ENCODE assay signal across 14 cellular contexts in the genomic region with DNA sequence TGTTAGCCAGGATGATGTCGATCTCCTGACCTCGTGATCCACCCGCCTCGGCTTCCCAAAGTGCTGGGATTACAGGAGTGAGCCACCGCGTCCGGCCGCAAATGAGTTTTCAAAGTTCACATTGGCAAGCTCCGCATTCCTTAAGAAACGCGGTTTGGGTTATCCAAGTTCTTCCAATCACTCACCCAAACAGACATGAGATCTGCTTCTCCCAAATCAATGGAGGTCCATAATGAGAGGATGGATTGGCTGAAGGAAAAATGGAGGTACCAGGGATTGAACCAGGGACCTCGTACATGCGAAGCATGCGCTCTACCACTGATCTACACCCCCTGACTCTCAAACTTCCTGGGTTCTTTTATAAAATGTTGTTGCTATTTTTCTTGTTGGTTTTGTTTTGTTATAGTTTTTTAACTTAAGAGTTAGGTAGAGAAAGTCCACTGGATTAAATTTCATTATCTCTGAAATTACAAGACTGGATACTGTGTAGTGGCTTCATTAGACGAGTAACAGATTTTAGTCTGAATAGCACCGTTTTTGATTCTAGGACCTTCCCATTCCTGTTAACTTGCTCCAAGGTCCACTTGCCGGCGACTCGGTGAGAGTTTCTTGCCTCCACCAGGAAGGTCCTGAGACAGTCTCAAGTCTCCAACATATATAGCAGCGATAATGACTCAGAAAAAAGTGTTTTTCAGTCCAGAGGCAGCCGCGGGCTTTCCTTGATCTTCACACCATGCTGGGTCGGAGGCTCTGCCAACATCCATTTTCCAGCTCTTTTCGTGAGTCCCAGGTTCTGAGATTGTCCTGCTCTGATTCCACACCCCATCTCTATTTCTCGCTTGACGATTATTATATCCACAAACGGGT.
DNase-seq lines count a peak whose midpoint lies in the region; ATAC-seq and TF ChIP-seq lines count a peak whose summit lies in the region.
"Had no signal": no experiment of that assay in that cellular context is flagged by ENCODE, and none has a peak within 500 bp of the region (broad histone marks: within the 10 kb centered on the region; RNA-seq: fewer than 3 reads in every experiment).

No MANE protein-coding gene starts in this region.

- DNase-seq in AG10803 (ENCODE audit: low read depth) (peak; percentile 45), HCT116 (ENCODE audit: low read depth, low spot score) (no peak), foreskin keratinocyte (peak in 1 of 2 donors; percentile 51), RPMI8226 (no peak)
- no peak for DNase-seq in activated naive CD8-positive, alpha-beta T cell treated with anti-CD3 and anti-CD28 coated beads, Interleukin-2, amount 10 ng/mL, durations not matched to agents 7 days and 5 days
- no peak for DNase-seq in activated CD4-positive, alpha-beta T cell treated with anti-CD3 and anti-CD28 coated beads for 1 hour
- DNase-seq: activated CD8-positive, alpha-beta memory T cell treated with anti-CD3 and anti-CD28 coated beads for 24 hours; DND-41; naive thymus-derived CD4-positive, alpha-beta T cell; NCI-H1105; Peyer's patch had no signal

- no peaks in the 10 kb centered on the region for H3K4me1 ChIP-seq in HCT116 (ENCODE audit: control insufficient read depth in 1 of 2, insufficient read depth in 2 of 2, low read length in 2 of 2)
- peaks cover 11% of the 10 kb centered on the region for H3K4me1 ChIP-seq in foreskin keratinocyte
- H3K4me1 ChIP-seq: Peyer's patch had no signal

- peak; percentile 73 for ATAC-seq in HCT116
- no peak for ATAC-seq in activated naive CD8-positive, alpha-beta T cell treated with anti-CD3 and anti-CD28 coated beads, Interleukin-2, amount 10 ng/mL, durations not matched to agents 7 days and 5 days (ENCODE audit: low read depth)
- ATAC-seq in foreskin keratinocyte, result peak; percentile 74
- no peak for ATAC-seq in HG02588 (IDR thresholded peaks at IDR 0.05; ENCODE audit: unreplicated experiment)
- no peak for ATAC-seq in HG02884 (IDR thresholded peaks at IDR 0.05; ENCODE audit: unreplicated experiment)
- ATAC-seq: left lobe of liver; naive thymus-derived CD4-positive, alpha-beta T cell had no signal

- TF ChIP-seq CTCF in AG10803 (conservative IDR thresholded peaks at IDR 0.05; ENCODE audit: low read length) (no peak), HCT116 (IDR thresholded peaks at IDR 0.05 in 2 of 3, conservative IDR thresholded peaks at IDR 0.05 in 1 of 3; ENCODE audit: borderline replicate concordance in 1 of 3, insufficient read depth in 1 of 3, low read depth in 2 of 3, low read length in 2 of 3) (no peak), foreskin keratinocyte (conservative IDR thresholded peaks at IDR 0.05) (no peak)

- peaks cover 3% of the 10 kb centered on the region for H3K36me3 Mint-ChIP-seq in activated naive CD8-positive, alpha-beta T cell treated with anti-CD3 and anti-CD28 coated beads, Interleukin-2, amount 10 ng/mL, durations not matched to agents 7 days and 5 days

- BruUV-seq in HCT116 (replicated peaks; lab: Mats Ljungman, UMichigan), result no TSS peak

- H3K4me3 ChIP-seq in AG10803 (ENCODE audit: low read length), result peak overlapping the region; percentile 34; the same call in 1 of the 2 replicates
- H3K4me3 ChIP-seq in HCT116 (replicated peaks in 1 of 2; ENCODE audit: low read depth in 1 of 2, low read length in 2 of 2), result no peak overlapping the region
- H3K4me3 ChIP-seq: Peyer's patch had no signal

- H4K20me1 ChIP-seq in HCT116 (ENCODE audit: insufficient read depth), result no peaks in the 10 kb centered on the region

- no peak overlapping the region for H2AFZ ChIP-seq in HCT116 (ENCODE audit: low read depth, low read length, poor library complexity, severe bottlenecking)

- POLR2A ChIA-PET in HCT116 (lab: Charles Lee), result no interaction called here
- POLR2A ChIA-PET in activated naive CD8-positive, alpha-beta T cell treated with anti-CD3 and anti-CD28 coated beads, Interleukin-2, amount 10 ng/mL, durations not matched to agents 7 days and 5 days (lab: Charles Lee), result no interaction called here

- CTCF ChIA-PET in HCT116 (lab: Charles Lee), result no interaction called here

- no peak overlapping the region for H3K4me2 ChIP-seq in HCT116 (ENCODE audit: low read length)

- TF ChIP-seq POLR2A in HCT116 (IDR thresholded peaks at IDR 0.05; ENCODE audit: borderline replicate concordance, extremely low read depth, insufficient read depth, insufficient read length), result no peak

- peaks cover 80% of the 10 kb centered on the region for H3K27me3 Mint-ChIP-seq in activated naive CD8-positive, alpha-beta T cell treated with anti-CD3 and anti-CD28 coated beads, Interleukin-2, amount 10 ng/mL, durations not matched to agents 7 days and 5 days

- RAD21 ChIA-PET in HCT116 (lab: Charles Lee; ENCODE audit: low non-redundant PET in 1 of 2, low total read pairs in 2 of 2, uncharacterized antibody in 2 of 2, unreplicated experiment in 2 of 2), result no interaction called here

- H3K27ac Mint-ChIP-seq in activated naive CD8-positive, alpha-beta T cell treated with anti-CD3 and anti-CD28 coated beads, Interleukin-2, amount 10 ng/mL, durations not matched to agents 7 days and 5 days, result no peak overlapping the region

- peaks cover 1% of the 10 kb centered on the region for H3K9me3 Mint-ChIP-seq in activated naive CD8-positive, alpha-beta T cell treated with anti-CD3 and anti-CD28 coated beads, Interleukin-2, amount 10 ng/mL, durations not matched to agents 7 days and 5 days

- no peaks in the 10 kb centered on the region for H3K79me2 ChIP-seq in HCT116 (ENCODE audit: insufficient read depth, low read length)

- H3K27ac ChIP-seq in HCT116 (ENCODE audit: low read depth, low read length), result no peak overlapping the region
- H3K27ac ChIP-seq in foreskin keratinocyte, result no peak overlapping the region
- H3K27ac ChIP-seq: Peyer's patch had no signal

- peaks cover 4% of the 10 kb centered on the region for H3K4me1 Mint-ChIP-seq in activated naive CD8-positive, alpha-beta T cell treated with anti-CD3 and anti-CD28 coated beads, Interleukin-2, amount 10 ng/mL, durations not matched to agents 7 days and 5 days

- H3K9ac ChIP-seq in HCT116 (ENCODE audit: low read length), result no peak overlapping the region

- TF ChIP-seq RAD21 in HCT116 (IDR thresholded peaks at IDR 0.05; ENCODE audit: low read depth), result no peak

- intact Hi-C loops in HCT116 (cut with micrococcal nuclease), result no loop called here

- H3K36me3 ChIP-seq in HCT116 (ENCODE audit: control insufficient read depth in 1 of 2, insufficient read depth in 2 of 2, low read length in 2 of 2), result no peaks in the 10 kb centered on the region
- H3K36me3 ChIP-seq: Peyer's patch had no signal

- no peaks in the 10 kb centered on the region for H3K27me3 ChIP-seq in HCT116 (ENCODE audit: insufficient read depth, low read length)
- peaks cover 54% of the 10 kb centered on the region for H3K27me3 ChIP-seq in foreskin keratinocyte
- H3K27me3 ChIP-seq: Peyer's patch had no signal

- peak overlapping the region; percentile 17 for H3K4me3 Mint-ChIP-seq in activated naive CD8-positive, alpha-beta T cell treated with anti-CD3 and anti-CD28 coated beads, Interleukin-2, amount 10 ng/mL, durations not matched to agents 7 days and 5 days

- no peaks in the 10 kb centered on the region for H3K9me3 ChIP-seq in HCT116 (ENCODE audit: control insufficient read depth in 1 of 2, insufficient read depth in 1 of 2, low read depth in 1 of 2, low read length in 2 of 2)
- H3K9me3 ChIP-seq: Peyer's patch had no signal

- no peaks in the 10 kb centered on the region for H3K9me2 ChIP-seq in HCT116 (ENCODE audit: insufficient read depth)

TF ChIP-seq in HCT116, 20 proteins besides CTCF, POLR2A, EP300 and RAD21:
- TF ChIP-seq ELF1 (IDR thresholded peaks at IDR 0.05; ENCODE audit: borderline replicate concordance, low read depth) (no peak), ZNF274 (IDR thresholded peaks at IDR 0.05; ENCODE audit: low read depth, low read length) (no peak), SRF (IDR thresholded peaks at IDR 0.05; ENCODE audit: low read depth) (no peak)
- TF ChIP-seq, protein P1, sequence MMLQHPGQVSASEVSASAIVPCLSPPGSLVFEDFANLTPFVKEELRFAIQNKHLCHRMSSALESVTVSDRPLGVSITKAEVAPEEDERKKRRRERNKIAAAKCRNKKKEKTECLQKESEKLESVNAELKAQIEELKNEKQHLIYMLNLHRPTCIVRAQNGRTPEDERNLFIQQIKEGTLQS (IDR thresholded peaks at IDR 0.05), result peak; percentile 44; the same call in 1 of the 2 replicates

Comparison
In these comparisons a context has a peak if more than half of its experiments do, and no peak if none do; other contexts are left out.
1. ATAC-seq: peak in HCT116 (single experiment) and foreskin keratinocyte (single experiment); none in activated naive CD8-positive, alpha-beta T cell treated with anti-CD3 and anti-CD28 coated beads, Interleukin-2, amount 10 ng/mL, durations not matched to agents 7 days and 5 days (single experiment), HG02588 (single experiment) and HG02884 (single experiment).